Comparison of ENCODE assay signal across 1 cellular context in the genomic region with DNA sequence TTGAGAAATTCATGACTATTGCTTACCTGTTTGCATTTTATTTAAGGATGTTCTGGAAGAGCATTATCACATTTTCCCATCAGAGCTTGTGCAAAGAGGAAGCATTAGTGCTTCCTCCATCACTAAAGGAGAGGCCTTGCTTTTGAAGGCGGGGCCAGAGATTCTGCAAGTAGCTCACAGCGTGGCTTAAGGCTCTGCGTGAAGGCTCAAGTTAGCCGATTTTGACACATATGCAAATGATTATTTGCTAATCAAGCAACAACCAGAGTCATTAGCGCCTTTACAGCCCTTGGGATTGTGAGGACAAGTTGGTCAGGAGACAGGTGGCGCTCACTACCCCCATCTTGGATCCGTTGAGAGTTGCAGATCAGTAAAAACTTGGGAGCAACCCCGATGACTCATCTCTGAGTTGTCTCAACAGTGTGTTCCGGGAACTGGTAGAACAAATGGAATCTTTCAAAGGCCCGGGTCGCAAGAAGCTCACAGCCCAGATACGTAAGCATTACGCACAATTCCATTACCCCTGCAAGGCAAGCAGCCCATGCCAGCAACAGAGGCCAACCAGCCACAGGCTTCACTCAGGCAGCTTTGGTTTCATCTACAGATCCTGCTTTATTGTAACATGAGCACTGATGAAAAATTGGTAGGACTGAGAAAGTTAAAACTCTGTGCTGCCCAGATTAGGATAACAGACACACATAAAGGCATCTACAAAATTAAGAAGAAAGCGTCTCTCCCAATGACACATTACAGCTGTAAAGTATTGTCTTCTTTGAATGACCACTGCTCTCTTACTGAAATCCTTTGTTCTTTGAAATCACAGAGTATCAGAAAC.
TF ChIP-seq lines count a peak whose summit lies in the region.

No MANE protein-coding gene starts in this region.

TF ChIP-seq in HEK293, 187 proteins besides CTCF, POLR2A, EP300 and RAD21 (continued from another document):
- TF ChIP-seq, protein P1, sequence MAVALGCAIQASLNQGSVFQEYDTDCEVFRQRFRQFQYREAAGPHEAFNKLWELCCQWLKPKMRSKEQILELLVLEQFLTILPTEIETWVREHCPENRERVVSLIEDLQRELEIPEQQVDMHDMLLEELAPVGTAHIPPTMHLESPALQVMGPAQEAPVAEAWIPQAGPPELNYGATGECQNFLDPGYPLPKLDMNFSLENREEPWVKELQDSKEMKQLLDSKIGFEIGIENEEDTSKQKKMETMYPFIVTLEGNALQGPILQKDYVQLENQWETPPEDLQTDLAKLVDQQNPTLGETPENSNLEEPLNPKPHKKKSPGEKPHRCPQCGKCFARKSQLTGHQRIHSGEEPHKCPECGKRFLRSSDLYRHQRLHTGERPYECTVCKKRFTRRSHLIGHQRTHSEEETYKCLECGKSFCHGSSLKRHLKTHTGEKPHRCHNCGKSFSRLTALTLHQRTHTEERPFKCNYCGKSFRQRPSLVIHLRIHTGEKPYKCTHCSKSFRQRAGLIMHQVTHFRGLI (tag by site-specific recombination; IDR thresholded peaks at IDR 0.05) = peak; percentile 89
- TF ChIP-seq KLF1 (tag by site-specific recombination; IDR thresholded peaks at IDR 0.05) (no peak), ZNF112 (tag by site-specific recombination; IDR thresholded peaks at IDR 0.05) (no peak), ZNF184 (tag by site-specific recombination; IDR thresholded peaks at IDR 0.05) (peak; percentile 45; the same call in 1 of the 2 replicates), ZNF140 (tag by site-specific recombination; IDR thresholded peaks at IDR 0.05) (no peak), ZNF248 (tag by site-specific recombination; IDR thresholded peaks at IDR 0.05) (no peak), ZNF16 (tag by site-specific recombination; IDR thresholded peaks at IDR 0.05; ENCODE audit: low read depth) (no peak), PRDM1 (tag by site-specific recombination; IDR thresholded peaks at IDR 0.05) (no peak), ZXDB (tag by site-specific recombination; IDR thresholded peaks at IDR 0.05) (0 out of 2 replicates have a peak, but pooled peaks have one; percentile 37), ZNF2 (tag by site-specific recombination; IDR thresholded peaks at IDR 0.05) (no peak), ZNF707 (tag by site-specific recombination; IDR thresholded peaks at IDR 0.05) (no peak), SP3 (tag by site-specific recombination; IDR thresholded peaks at IDR 0.05) (no peak)
- TF ChIP-seq, protein P2, sequence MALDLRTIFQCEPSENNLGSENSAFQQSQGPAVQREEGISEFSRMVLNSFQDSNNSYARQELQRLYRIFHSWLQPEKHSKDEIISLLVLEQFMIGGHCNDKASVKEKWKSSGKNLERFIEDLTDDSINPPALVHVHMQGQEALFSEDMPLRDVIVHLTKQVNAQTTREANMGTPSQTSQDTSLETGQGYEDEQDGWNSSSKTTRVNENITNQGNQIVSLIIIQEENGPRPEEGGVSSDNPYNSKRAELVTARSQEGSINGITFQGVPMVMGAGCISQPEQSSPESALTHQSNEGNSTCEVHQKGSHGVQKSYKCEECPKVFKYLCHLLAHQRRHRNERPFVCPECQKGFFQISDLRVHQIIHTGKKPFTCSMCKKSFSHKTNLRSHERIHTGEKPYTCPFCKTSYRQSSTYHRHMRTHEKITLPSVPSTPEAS (tag by site-specific recombination; IDR thresholded peaks at IDR 0.05) = no peak
- TF ChIP-seq, protein P3, sequence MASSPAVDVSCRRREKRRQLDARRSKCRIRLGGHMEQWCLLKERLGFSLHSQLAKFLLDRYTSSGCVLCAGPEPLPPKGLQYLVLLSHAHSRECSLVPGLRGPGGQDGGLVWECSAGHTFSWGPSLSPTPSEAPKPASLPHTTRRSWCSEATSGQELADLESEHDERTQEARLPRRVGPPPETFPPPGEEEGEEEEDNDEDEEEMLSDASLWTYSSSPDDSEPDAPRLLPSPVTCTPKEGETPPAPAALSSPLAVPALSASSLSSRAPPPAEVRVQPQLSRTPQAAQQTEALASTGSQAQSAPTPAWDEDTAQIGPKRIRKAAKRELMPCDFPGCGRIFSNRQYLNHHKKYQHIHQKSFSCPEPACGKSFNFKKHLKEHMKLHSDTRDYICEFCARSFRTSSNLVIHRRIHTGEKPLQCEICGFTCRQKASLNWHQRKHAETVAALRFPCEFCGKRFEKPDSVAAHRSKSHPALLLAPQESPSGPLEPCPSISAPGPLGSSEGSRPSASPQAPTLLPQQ (tag by site-specific recombination; IDR thresholded peaks at IDR 0.05) = peak; percentile 51; the same call in 1 of the 2 replicates
- TF ChIP-seq, protein P4, sequence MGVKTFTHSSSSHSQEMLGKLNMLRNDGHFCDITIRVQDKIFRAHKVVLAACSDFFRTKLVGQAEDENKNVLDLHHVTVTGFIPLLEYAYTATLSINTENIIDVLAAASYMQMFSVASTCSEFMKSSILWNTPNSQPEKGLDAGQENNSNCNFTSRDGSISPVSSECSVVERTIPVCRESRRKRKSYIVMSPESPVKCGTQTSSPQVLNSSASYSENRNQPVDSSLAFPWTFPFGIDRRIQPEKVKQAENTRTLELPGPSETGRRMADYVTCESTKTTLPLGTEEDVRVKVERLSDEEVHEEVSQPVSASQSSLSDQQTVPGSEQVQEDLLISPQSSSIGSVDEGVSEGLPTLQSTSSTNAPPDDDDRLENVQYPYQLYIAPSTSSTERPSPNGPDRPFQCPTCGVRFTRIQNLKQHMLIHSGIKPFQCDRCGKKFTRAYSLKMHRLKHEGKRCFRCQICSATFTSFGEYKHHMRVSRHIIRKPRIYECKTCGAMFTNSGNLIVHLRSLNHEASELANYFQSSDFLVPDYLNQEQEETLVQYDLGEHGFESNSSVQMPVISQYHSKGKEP (tag by site-specific recombination; IDR thresholded peaks at IDR 0.05) = no peak
- TF ChIP-seq, protein P5, sequence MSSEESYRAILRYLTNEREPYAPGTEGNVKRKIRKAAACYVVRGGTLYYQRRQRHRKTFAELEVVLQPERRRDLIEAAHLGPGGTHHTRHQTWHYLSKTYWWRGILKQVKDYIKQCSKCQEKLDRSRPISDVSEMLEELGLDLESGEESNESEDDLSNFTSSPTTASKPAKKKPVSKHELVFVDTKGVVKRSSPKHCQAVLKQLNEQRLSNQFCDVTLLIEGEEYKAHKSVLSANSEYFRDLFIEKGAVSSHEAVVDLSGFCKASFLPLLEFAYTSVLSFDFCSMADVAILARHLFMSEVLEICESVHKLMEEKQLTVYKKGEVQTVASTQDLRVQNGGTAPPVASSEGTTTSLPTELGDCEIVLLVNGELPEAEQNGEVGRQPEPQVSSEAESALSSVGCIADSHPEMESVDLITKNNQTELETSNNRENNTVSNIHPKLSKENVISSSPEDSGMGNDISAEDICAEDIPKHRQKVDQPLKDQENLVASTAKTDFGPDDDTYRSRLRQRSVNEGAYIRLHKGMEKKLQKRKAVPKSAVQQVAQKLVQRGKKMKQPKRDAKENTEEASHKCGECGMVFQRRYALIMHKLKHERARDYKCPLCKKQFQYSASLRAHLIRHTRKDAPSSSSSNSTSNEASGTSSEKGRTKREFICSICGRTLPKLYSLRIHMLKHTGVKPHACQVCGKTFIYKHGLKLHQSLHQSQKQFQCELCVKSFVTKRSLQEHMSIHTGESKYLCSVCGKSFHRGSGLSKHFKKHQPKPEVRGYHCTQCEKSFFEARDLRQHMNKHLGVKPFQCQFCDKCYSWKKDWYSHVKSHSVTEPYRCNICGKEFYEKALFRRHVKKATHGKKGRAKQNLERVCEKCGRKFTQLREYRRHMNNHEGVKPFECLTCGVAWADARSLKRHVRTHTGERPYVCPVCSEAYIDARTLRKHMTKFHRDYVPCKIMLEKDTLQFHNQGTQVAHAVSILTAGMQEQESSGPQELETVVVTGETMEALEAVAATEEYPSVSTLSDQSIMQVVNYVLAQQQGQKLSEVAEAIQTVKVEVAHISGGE (tag by site-specific recombination; conservative IDR thresholded peaks at IDR 0.05; ENCODE audit: low read depth) = no peak
- TF ChIP-seq, protein P6, sequence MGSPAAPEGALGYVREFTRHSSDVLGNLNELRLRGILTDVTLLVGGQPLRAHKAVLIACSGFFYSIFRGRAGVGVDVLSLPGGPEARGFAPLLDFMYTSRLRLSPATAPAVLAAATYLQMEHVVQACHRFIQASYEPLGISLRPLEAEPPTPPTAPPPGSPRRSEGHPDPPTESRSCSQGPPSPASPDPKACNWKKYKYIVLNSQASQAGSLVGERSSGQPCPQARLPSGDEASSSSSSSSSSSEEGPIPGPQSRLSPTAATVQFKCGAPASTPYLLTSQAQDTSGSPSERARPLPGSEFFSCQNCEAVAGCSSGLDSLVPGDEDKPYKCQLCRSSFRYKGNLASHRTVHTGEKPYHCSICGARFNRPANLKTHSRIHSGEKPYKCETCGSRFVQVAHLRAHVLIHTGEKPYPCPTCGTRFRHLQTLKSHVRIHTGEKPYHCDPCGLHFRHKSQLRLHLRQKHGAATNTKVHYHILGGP (tag by site-specific recombination; IDR thresholded peaks at IDR 0.05) = no peak
- TF ChIP-seq, protein P7, sequence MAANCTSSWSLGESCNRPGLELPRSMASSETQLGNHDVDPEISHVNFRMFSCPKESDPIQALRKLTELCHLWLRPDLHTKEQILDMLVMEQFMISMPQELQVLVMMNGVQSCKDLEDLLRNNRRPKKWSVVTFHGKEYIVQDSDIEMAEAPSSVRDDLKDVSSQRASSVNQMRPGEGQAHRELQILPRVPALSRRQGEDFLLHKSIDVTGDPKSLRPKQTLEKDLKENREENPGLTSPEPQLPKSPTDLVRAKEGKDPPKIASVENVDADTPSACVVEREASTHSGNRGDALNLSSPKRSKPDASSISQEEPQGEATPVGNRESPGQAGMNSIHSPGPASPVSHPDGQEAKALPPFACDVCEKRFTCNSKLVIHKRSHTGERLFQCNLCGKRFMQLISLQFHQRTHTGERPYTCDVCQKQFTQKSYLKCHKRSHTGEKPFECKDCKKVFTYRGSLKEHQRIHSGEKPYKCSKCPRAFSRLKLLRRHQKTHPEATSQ (tag by site-specific recombination; IDR thresholded peaks at IDR 0.05) = no peak
